In the genomic region with DNA sequence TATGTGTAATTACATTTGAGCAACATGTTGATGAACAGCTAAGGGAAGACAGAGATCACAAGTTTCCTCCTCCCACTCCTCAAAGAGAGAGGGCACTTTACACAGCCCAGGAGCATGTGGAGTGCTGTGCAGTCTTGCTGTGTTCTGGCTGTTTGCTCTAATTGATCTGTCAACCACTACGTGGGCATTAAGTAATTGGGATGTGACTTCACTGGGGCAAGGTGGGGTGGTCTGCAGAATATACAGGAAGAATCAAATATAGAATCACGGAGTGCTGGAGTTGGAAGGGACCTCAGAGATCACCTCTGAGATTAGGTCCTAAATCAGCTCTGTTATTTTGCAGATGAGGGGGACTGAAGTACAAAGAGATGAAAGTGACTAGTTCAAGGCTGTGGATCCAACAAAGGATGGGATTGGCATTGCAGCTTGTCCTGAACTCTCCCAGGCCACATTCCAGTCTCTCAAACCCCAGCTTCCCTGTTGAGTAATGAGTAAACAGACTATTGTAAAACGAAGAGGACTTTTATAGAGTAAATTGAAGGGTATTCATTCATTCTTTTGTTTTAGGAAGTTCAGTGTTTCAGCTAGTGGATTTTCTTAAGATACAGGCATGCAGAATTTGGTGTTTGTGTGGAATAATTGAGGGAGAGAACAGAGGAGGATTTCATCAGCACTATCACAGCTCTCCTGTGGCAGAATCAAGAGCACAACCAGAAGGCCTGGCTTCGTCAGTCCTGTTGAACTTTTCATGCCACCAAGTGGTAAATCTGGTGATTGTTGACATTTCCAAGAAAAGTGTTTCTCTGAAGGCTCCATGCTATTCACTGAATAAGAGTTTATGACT, we compare ENCODE assay signal across 1 cellular context.
TF ChIP-seq lines count a peak whose summit lies in the region.

No MANE protein-coding gene starts in this region.

TF ChIP-seq in HCT116, 20 proteins besides CTCF, POLR2A, EP300 and RAD21 (continued from another document):
- TF ChIP-seq, protein P1, sequence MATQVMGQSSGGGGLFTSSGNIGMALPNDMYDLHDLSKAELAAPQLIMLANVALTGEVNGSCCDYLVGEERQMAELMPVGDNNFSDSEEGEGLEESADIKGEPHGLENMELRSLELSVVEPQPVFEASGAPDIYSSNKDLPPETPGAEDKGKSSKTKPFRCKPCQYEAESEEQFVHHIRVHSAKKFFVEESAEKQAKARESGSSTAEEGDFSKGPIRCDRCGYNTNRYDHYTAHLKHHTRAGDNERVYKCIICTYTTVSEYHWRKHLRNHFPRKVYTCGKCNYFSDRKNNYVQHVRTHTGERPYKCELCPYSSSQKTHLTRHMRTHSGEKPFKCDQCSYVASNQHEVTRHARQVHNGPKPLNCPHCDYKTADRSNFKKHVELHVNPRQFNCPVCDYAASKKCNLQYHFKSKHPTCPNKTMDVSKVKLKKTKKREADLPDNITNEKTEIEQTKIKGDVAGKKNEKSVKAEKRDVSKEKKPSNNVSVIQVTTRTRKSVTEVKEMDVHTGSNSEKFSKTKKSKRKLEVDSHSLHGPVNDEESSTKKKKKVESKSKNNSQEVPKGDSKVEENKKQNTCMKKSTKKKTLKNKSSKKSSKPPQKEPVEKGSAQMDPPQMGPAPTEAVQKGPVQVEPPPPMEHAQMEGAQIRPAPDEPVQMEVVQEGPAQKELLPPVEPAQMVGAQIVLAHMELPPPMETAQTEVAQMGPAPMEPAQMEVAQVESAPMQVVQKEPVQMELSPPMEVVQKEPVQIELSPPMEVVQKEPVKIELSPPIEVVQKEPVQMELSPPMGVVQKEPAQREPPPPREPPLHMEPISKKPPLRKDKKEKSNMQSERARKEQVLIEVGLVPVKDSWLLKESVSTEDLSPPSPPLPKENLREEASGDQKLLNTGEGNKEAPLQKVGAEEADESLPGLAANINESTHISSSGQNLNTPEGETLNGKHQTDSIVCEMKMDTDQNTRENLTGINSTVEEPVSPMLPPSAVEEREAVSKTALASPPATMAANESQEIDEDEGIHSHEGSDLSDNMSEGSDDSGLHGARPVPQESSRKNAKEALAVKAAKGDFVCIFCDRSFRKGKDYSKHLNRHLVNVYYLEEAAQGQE (IDR thresholded peaks at IDR 0.05; ENCODE audit: low read depth), result no peak
- TF ChIP-seq ZFX (IDR thresholded peaks at IDR 0.05) (no peak), POLR2AphosphoS5 (IDR thresholded peaks at IDR 0.05; ENCODE audit: low read depth, low read length) (no peak), TCF7L2 (IDR thresholded peaks at IDR 0.05; ENCODE audit: borderline replicate concordance, extremely low read depth, insufficient read depth, insufficient read length) (no peak), ELF1 (IDR thresholded peaks at IDR 0.05; ENCODE audit: borderline replicate concordance, low read depth) (no peak), CBX3 (IDR thresholded peaks at IDR 0.05; ENCODE audit: low read depth) (no peak), EZH2phosphoT487 (IDR thresholded peaks at IDR 0.05; ENCODE audit: borderline replicate concordance) (no peak), SIN3A (IDR thresholded peaks at IDR 0.05; ENCODE audit: low read depth) (no peak), FOSL1 (IDR thresholded peaks at IDR 0.05; ENCODE audit: low read depth) (no peak)
- TF ChIP-seq, protein P2, sequence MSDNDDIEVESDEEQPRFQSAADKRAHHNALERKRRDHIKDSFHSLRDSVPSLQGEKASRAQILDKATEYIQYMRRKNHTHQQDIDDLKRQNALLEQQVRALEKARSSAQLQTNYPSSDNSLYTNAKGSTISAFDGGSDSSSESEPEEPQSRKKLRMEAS (IDR thresholded peaks at IDR 0.05), result no peak
- TF ChIP-seq, protein P3, sequence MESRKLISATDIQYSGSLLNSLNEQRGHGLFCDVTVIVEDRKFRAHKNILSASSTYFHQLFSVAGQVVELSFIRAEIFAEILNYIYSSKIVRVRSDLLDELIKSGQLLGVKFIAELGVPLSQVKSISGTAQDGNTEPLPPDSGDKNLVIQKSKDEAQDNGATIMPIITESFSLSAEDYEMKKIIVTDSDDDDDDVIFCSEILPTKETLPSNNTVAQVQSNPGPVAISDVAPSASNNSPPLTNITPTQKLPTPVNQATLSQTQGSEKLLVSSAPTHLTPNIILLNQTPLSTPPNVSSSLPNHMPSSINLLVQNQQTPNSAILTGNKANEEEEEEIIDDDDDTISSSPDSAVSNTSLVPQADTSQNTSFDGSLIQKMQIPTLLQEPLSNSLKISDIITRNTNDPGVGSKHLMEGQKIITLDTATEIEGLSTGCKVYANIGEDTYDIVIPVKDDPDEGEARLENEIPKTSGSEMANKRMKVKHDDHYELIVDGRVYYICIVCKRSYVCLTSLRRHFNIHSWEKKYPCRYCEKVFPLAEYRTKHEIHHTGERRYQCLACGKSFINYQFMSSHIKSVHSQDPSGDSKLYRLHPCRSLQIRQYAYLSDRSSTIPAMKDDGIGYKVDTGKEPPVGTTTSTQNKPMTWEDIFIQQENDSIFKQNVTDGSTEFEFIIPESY (IDR thresholded peaks at IDR 0.05; ENCODE audit: extremely low read depth, insufficient replicate concordance, low read length), result no peak
